1 cellular context compared by ENCODE assay signal in the genomic region with DNA sequence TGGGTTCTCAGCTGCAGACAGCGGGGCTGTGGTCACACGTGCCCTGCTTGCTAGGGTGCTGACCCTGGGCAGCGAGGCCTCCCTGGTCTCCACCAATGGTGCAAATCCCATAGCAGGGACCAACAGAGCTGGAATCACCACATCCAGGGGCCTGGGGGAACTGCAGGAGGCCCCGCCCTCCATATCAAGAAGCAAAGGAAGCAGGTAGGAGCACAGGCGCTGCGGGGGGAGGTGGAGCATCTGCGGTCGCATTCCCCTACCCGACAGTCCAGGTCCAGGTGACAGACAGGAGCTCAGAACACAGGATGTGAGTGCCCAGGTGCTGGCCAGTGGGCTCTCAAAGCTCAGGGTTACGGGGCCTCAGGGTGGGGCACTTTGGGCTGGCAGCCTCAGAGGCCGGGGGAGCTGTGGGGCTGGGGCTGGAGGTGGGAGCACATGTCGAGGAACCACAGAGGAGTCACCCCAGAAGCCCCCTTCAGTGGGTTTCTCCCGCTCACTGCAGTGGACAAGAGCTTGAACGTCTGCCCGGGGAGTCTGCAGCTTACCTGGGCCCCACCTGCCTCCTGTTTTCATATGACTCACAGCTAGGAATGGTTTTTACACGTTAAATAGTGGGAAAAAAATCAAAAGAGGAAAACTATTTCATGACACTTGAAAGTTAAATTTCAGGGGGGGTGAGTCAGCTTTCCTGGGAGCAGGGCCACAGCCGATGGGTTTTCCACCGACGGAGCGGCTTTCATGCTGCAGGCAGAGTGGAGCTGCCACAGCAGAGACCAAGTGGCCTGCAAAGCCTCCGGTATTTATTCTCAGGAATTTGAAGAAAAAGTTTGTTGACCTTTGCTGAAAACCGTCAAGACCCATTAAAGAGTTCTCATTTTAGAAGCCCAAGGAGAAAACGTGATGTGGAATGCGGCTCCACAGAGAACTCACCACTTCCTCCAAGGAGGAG.
TF ChIP-seq lines count a peak whose summit lies in the region.

No MANE protein-coding gene starts in this region.

TF ChIP-seq in HepG2, 621 proteins besides CTCF, POLR2A, EP300 and RAD21:
- 0 out of 2 replicates have a peak, but pooled peaks have one; percentile 8 for TF ChIP-seq DR1 (CRISPR knock-in tag; IDR thresholded peaks at IDR 0.05)
- no peak for TF ChIP-seq ARID2 (CRISPR knock-in tag; IDR thresholded peaks at IDR 0.05; ENCODE audit: borderline replicate concordance)
